21 cellular contexts compared by ENCODE assay signal in genomic region chr10:113241966-113242365, GRCh38.
A peak's percentile ranks its signal among the peaks of the same experiment; 100 is the strongest.
DNase-seq lines count a peak whose midpoint lies in the region; ATAC-seq and TF ChIP-seq lines count a peak whose summit lies in the region.
"Had no signal": no experiment of that assay in that cellular context is flagged by ENCODE, and none has a peak within 500 bp of the region (broad histone marks: within the 10 kb centered on the region; RNA-seq: fewer than 3 reads in every experiment).

No MANE protein-coding gene starts in this region.

- ATAC-seq in heart left ventricle (no peak), gastrocnemius medialis (no peak)

- no peaks in the 10 kb centered on the region for H4K20me1 ChIP-seq in BLaER1 treated with 17β-estradiol and CSF1 and Interleukin-3, amounts not matched to agents 10 nM and 100 nM

- TF ChIP-seq CTCF in heart left ventricle (IDR thresholded peaks at IDR 0.05) (no peak), MCF 10A (IDR thresholded peaks at IDR 0.05; ENCODE audit: unreplicated experiment) (no peak), gastrocnemius medialis (IDR thresholded peaks at IDR 0.05 in 4 of 5, conservative IDR thresholded peaks at IDR 0.05 in 1 of 5) (no peak)

- H3K4me3 ChIP-seq in BLaER1 treated with 17β-estradiol and CSF1 and Interleukin-3, amounts not matched to agents 10 nM and 100 nM = peak overlapping the region in 2 of 10 experiments; percentile 25 to 26; a peak in 2 of 20 replicates
- H3K4me3 ChIP-seq in Jurkat, Clone E6-1 (ENCODE audit: low read length) = no peak overlapping the region
- H3K4me3 ChIP-seq in heart left ventricle (no peak overlapping the region), gastrocnemius medialis (no peak overlapping the region)

- H3K9ac ChIP-seq in BLaER1 treated with 17β-estradiol and CSF1 and Interleukin-3, amounts not matched to agents 10 nM and 100 nM = peak overlapping the region in 4 of 11 experiments; percentile 24 to 63 (median 39); a peak in 5 of 22 replicates

- peak overlapping the region in 7 of 11 experiments; percentile 9 to 71 (median 66); a peak in 12 of 22 replicates for H3K27ac ChIP-seq in BLaER1 treated with 17β-estradiol and CSF1 and Interleukin-3, amounts not matched to agents 10 nM and 100 nM
- H3K27ac ChIP-seq in heart left ventricle (no peak overlapping the region), gastrocnemius medialis (no peak overlapping the region)

- TF ChIP-seq POLR2A in heart left ventricle (IDR thresholded peaks at IDR 0.05) = no peak
- TF ChIP-seq POLR2A in gastrocnemius medialis (IDR thresholded peaks at IDR 0.05) = no peak

- intact Hi-C loops in heart left ventricle (cut with DNase I) = no loop called here
- intact Hi-C loops in MCF 10A (cut with micrococcal nuclease) = no loop called here
- intact Hi-C loops in gastrocnemius medialis (cut with DNase I; ENCODE audit: low total_unique reads) = no loop called here

- no peaks in the 10 kb centered on the region for H3K36me3 ChIP-seq in BLaER1 treated with 17β-estradiol and CSF1 and Interleukin-3, amounts not matched to agents 10 nM and 100 nM
- no peaks in the 10 kb centered on the region for H3K36me3 ChIP-seq in heart left ventricle
- no peaks in the 10 kb centered on the region for H3K36me3 ChIP-seq in gastrocnemius medialis
- H3K36me3 ChIP-seq: BE2C had no signal

- no peaks in the 10 kb centered on the region for H3K9me3 Mint-ChIP-seq in MCF 10A (ENCODE audit: unreplicated experiment)
- H3K9me3 Mint-ChIP-seq: CD14-positive monocyte; CD4-positive, alpha-beta memory T cell; CD8-positive, alpha-beta memory T cell had no signal

- in situ Hi-C loops in gastrocnemius medialis (cut with MboI; ENCODE audit: low sequenced_read_pairs in 4 of 4) = no loop called here

- POLR2A ChIA-PET in MCF 10A (lab: Yijun Ruan, JAX) = no interaction called here

- no peaks in the 10 kb centered on the region for H3K36me3 Mint-ChIP-seq in MCF 10A (ENCODE audit: insufficient read depth, unreplicated experiment)
- H3K36me3 Mint-ChIP-seq: CD14-positive monocyte; CD4-positive, alpha-beta memory T cell; CD4-positive, CD25-positive, alpha-beta regulatory T cell; CD8-positive, alpha-beta memory T cell had no signal

- peaks cover 57% of the 10 kb centered on the region for H3K27me3 Mint-ChIP-seq in MCF 10A (ENCODE audit: insufficient read depth, unreplicated experiment)

- CTCF ChIA-PET in MCF 10A (lab: Yijun Ruan, JAX) = interaction anchor here (0.6 kb wide), 1 partner anchor 1486 kb away, joined by 3 read pairs; no protein-coding TSS in a partner anchor

- BruUV-seq in MCF 10A (replicated peaks; lab: Mats Ljungman, UMichigan) = no TSS peak

- H3K4me2 ChIP-seq in BLaER1 treated with 17β-estradiol and CSF1 and Interleukin-3, amounts not matched to agents 10 nM and 100 nM = peak overlapping the region; percentile 14 to 94 (median 80)

- H3K4me3 Mint-ChIP-seq in MCF 10A (ENCODE audit: unreplicated experiment) = no peak overlapping the region
- H3K4me3 Mint-ChIP-seq: CD14-positive monocyte; CD4-positive, CD25-positive, alpha-beta regulatory T cell; CD8-positive, alpha-beta memory T cell had no signal

- no peaks in the 10 kb centered on the region for H3K27me3 ChIP-seq in BLaER1 treated with 17β-estradiol and CSF1 and Interleukin-3, amounts not matched to agents 10 nM and 100 nM
- H3K27me3 ChIP-seq in heart left ventricle = peaks cover 0 to 2% (median 0%) of the 10 kb centered on the region in 9 donors
- H3K27me3 ChIP-seq in gastrocnemius medialis = no peaks in the 10 kb centered on the region
- H3K27me3 ChIP-seq: BE2C had no signal

- peaks cover 21 to 65% (median 60%) of the 10 kb centered on the region in 10 experiments for H3K4me1 ChIP-seq in BLaER1 treated with 17β-estradiol and CSF1 and Interleukin-3, amounts not matched to agents 10 nM and 100 nM
- H3K4me1 ChIP-seq in heart left ventricle (no peaks in the 10 kb centered on the region), gastrocnemius medialis (no peaks in the 10 kb centered on the region)
- H3K4me1 ChIP-seq: BE2C had no signal

- peaks cover 0 to 15% (median 5%) of the 10 kb centered on the region in 11 experiments; a peak in 11 of 22 replicates for H3K9me3 ChIP-seq in BLaER1 treated with 17β-estradiol and CSF1 and Interleukin-3, amounts not matched to agents 10 nM and 100 nM (replicated peaks in 1 of 11)
- no peaks in the 10 kb centered on the region for H3K9me3 ChIP-seq in heart left ventricle
- H3K9me3 ChIP-seq in gastrocnemius medialis = no peaks in the 10 kb centered on the region
- H3K9me3 ChIP-seq: BE2C had no signal

- DNase-seq in Jurkat, Clone E6-1 (ENCODE audit: low read depth, low spot score) = peak; percentile 81
- DNase-seq in mesenteric fat pad (ENCODE audit: low spot score) (peak; percentile 11), heart left ventricle (no peak), MCF 10A (ENCODE audit: unreplicated experiment) (no peak), activated T-cell treated with anti-CD3 and anti-CD28 coated beads for 4 hours (no peak), gastrocnemius medialis (no peak)
- DNase-seq: 8988T; ACHN; BE2C; C1 segment of cervical spinal cord; CD4-positive, alpha-beta memory T cell; CD4-positive, CD25-positive, alpha-beta regulatory T cell; CD8-positive, alpha-beta memory T cell; COR-L47; DMS 273 treated with DMSO at 0.1 percent for 48 hours; DMS153; DMS53; DMS79; GF-D8 had no signal

- no peaks in the 10 kb centered on the region for H3K4me1 Mint-ChIP-seq in MCF 10A (ENCODE audit: insufficient read depth, unreplicated experiment)
- H3K4me1 Mint-ChIP-seq: CD4-positive, CD25-positive, alpha-beta regulatory T cell; CD8-positive, alpha-beta memory T cell had no signal

- H3K27ac Mint-ChIP-seq in MCF 10A (ENCODE audit: low read depth, unreplicated experiment) = no peak overlapping the region
- H3K27ac Mint-ChIP-seq: CD14-positive monocyte; CD4-positive, alpha-beta memory T cell; CD4-positive, CD25-positive, alpha-beta regulatory T cell; CD8-positive, alpha-beta memory T cell had no signal

- WGBS in heart left ventricle, 4 donors = 75 to 83% (median 79%) methylated on average over 5 of the region's 5 CpGs

Comparison
In these comparisons a context has a peak if more than half of its experiments do, and no peak if none do; other contexts are left out.
1. H3K27ac ChIP-seq: peak in BLaER1 treated with 17β-estradiol and CSF1 and Interleukin-3, amounts not matched to agents 10 nM and 100 nM (7 of 11); none in heart left ventricle (0 of 12) and gastrocnemius medialis (0 of 4).
2. DNase-seq: peak in Jurkat, Clone E6-1 (single experiment) and mesenteric fat pad (single experiment); none in heart left ventricle (0 of 5), MCF 10A (single experiment), activated T-cell treated with anti-CD3 and anti-CD28 coated beads for 4 hours (single experiment) and gastrocnemius medialis (0 of 2).